1 cellular context compared by ENCODE assay signal in genomic region chr16:30068750-30069574, GRCh38.
A peak's percentile ranks its signal among the peaks of the same experiment; 100 is the strongest.
TF ChIP-seq lines count a peak whose summit lies in the region.

No MANE protein-coding gene starts in this region.

TF ChIP-seq in HepG2, 621 proteins besides CTCF, POLR2A, EP300 and RAD21 (continued from another document and continues in another):
- TF ChIP-seq ZBTB40 (IDR thresholded peaks at IDR 0.05), result no peak
- peak; percentile 53; the same call in 1 of the 2 replicates for TF ChIP-seq ZBTB40 (CRISPR knock-in tag; IDR thresholded peaks at IDR 0.05)
- TF ChIP-seq ZNF33A (CRISPR knock-in tag; IDR thresholded peaks at IDR 0.05; ENCODE audit: borderline replicate concordance), result no peak
- no peak for TF ChIP-seq ZNF780A (CRISPR knock-in tag; IDR thresholded peaks at IDR 0.05)
- TF ChIP-seq ZNF891 (CRISPR knock-in tag; IDR thresholded peaks at IDR 0.05), result 0 out of 2 replicates have a peak, but pooled peaks have one; percentile 27
- TF ChIP-seq ZNF687 (CRISPR knock-in tag; IDR thresholded peaks at IDR 0.05), result peak; percentile 65
- TF ChIP-seq JUNB (CRISPR knock-in tag; IDR thresholded peaks at IDR 0.05; ENCODE audit: borderline replicate concordance), result no peak
- TF ChIP-seq ZNF703 (CRISPR knock-in tag; IDR thresholded peaks at IDR 0.05; ENCODE audit: borderline replicate concordance), result no peak
- TF ChIP-seq, protein P1, sequence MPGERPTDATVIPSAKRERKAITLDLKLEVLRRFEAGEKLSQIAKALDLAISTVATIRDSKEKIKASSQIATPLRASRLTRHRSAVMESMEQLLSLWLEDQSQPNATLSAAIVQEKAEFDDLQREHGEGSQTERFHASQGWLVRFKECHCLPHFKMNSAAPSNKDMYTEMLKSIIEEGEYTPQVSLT (CRISPR knock-in tag; IDR thresholded peaks at IDR 0.05; ENCODE audit: borderline replicate concordance, low read depth), result no peak
- TF ChIP-seq, protein P2, sequence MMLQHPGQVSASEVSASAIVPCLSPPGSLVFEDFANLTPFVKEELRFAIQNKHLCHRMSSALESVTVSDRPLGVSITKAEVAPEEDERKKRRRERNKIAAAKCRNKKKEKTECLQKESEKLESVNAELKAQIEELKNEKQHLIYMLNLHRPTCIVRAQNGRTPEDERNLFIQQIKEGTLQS (CRISPR knock-in tag; IDR thresholded peaks at IDR 0.05), result no peak
- TF ChIP-seq KLF13 (CRISPR knock-in tag; IDR thresholded peaks at IDR 0.05), result 0 out of 2 replicates have a peak, but pooled peaks have one; percentile 27
- TF ChIP-seq, protein P3, sequence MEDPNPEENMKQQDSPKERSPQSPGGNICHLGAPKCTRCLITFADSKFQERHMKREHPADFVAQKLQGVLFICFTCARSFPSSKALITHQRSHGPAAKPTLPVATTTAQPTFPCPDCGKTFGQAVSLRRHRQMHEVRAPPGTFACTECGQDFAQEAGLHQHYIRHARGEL (CRISPR knock-in tag; IDR thresholded peaks at IDR 0.05), result no peak
- TF ChIP-seq ZBTB38 (CRISPR knock-in tag; IDR thresholded peaks at IDR 0.05), result peak; percentile 37; the same call in 1 of the 2 replicates
- no peak for TF ChIP-seq ZNF776 (CRISPR knock-in tag; IDR thresholded peaks at IDR 0.05)
- TF ChIP-seq KDM5B (CRISPR knock-in tag; IDR thresholded peaks at IDR 0.05; ENCODE audit: borderline replicate concordance), result no peak
- 0 out of 2 replicates have a peak, but pooled peaks have one; percentile 28 for TF ChIP-seq HNRNPL (IDR thresholded peaks at IDR 0.05; ENCODE audit: low read depth, low read length)
- TF ChIP-seq ZNF407 (CRISPR knock-in tag; IDR thresholded peaks at IDR 0.05; ENCODE audit: not compliant biosample characterization), result no peak
- no peak for TF ChIP-seq ZMYM3 (CRISPR knock-in tag; IDR thresholded peaks at IDR 0.05)
- no peak for TF ChIP-seq NONO (IDR thresholded peaks at IDR 0.05)
- no peak for TF ChIP-seq NONO (CRISPR knock-in tag; conservative IDR thresholded peaks at IDR 0.05)
- TF ChIP-seq CHD4 (IDR thresholded peaks at IDR 0.05; ENCODE audit: borderline replicate concordance, low read length), result no peak
- no peak for TF ChIP-seq SNAPC2 (CRISPR knock-in tag; IDR thresholded peaks at IDR 0.05)
- no peak for TF ChIP-seq SOX6 (IDR thresholded peaks at IDR 0.05)
- TF ChIP-seq SOX6 (CRISPR knock-in tag; IDR thresholded peaks at IDR 0.05), result no peak
- no peak for TF ChIP-seq ELF3 (CRISPR knock-in tag; IDR thresholded peaks at IDR 0.05)
- no peak for TF ChIP-seq JUND (CRISPR knock-in tag; IDR thresholded peaks at IDR 0.05)
- TF ChIP-seq CSRNP2 (CRISPR knock-in tag; conservative IDR thresholded peaks at IDR 0.05; ENCODE audit: low read depth), result no peak
